11 cellular contexts compared by ENCODE assay signal in the genomic region with DNA sequence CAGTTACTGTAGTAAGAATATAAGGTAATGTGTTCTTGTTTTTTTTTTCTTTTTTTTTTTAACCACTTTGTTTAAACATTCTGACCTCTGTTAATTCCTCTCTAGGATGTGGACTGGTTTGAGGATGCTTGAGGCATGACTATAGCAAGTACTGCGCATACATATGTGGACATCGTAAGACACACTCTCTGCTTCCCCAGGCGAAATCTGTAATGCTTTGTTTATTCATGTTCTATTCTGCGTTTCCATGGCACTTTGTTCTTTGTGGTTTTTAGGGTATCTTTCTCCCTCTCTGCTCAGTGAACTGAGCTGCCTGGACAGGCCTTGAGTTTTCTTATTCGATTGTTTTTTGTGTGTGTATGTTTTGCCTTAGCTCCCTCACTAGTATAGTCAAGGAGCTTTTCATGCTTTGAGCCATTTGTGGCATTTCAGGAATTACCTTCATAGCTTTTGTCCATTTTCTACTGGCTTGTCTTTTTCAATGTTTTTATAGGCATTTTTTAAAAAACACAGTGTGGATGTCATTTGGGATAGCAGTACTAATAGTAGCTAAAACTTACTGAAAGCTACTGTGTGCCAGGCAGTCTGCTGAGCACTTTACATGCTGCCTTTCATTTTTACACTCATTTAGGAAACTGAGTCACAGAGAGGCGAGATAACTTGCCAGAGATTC. TPM values are rescaled to one million over a fixed set of nuclear protein-coding genes. Genes with fewer than 3 reads are reported as not detected.
DNase-seq lines count a peak whose midpoint lies in the region; ATAC-seq and TF ChIP-seq lines count a peak whose summit lies in the region.
"Had no signal": no experiment of that assay in that cellular context is flagged by ENCODE, and none has a peak within 500 bp of the region (broad histone marks: within the 10 kb centered on the region; RNA-seq: fewer than 3 reads in every experiment).

No MANE protein-coding gene starts in this region.

- no peaks in the 10 kb centered on the region for H3K9me3 ChIP-seq in right cardiac atrium (ENCODE audit: control insufficient read depth, low read length)
- H3K9me3 ChIP-seq: colonic mucosa had no signal

- H3K36me3 Mint-ChIP-seq in activated naive CD8-positive, alpha-beta T cell, result no peaks in the 10 kb centered on the region
- no peaks in the 10 kb centered on the region for H3K36me3 Mint-ChIP-seq in activated naive CD8-positive, alpha-beta T cell treated with anti-CD3 and anti-CD28 coated beads, Interleukin-2, amount 50 U/mL, for 24 hours (ENCODE audit: low read depth)
- H3K36me3 Mint-ChIP-seq: CD4-positive, CD25-positive, alpha-beta regulatory T cell had no signal

- no peaks in the 10 kb centered on the region for H3K9me3 Mint-ChIP-seq in activated naive CD8-positive, alpha-beta T cell (ENCODE audit: low read depth)
- peaks cover 2% of the 10 kb centered on the region for H3K9me3 Mint-ChIP-seq in activated naive CD8-positive, alpha-beta T cell treated with anti-CD3 and anti-CD28 coated beads, Interleukin-2, amount 50 U/mL, for 24 hours
- H3K9me3 Mint-ChIP-seq: CD4-positive, CD25-positive, alpha-beta regulatory T cell had no signal

- DNase-seq in activated naive CD8-positive, alpha-beta T cell treated with anti-CD3 and anti-CD28 coated beads, Interleukin-2, amount 50 U/mL, for 24 hours, result no peak
- DNase-seq in astrocyte of the spinal cord (ENCODE audit: low read depth, low spot score), result peak; percentile 99
- peak; percentile 98 for DNase-seq in kidney epithelial cell (ENCODE audit: low read depth)
- no peak for DNase-seq in activated naive CD4-positive, alpha-beta T cell (lab: John Stamatoyannopoulos, UW)
- no peak for DNase-seq in right cardiac atrium
- no peak for DNase-seq in left ventricle myocardium superior
- DNase-seq: CD4-positive, CD25-positive, alpha-beta regulatory T cell; stimulated activated naive CD4-positive, alpha-beta T cell treated with Interleukin-2 at 50 U/mL for 16 hours had no signal

- H3K4me1 Mint-ChIP-seq in activated naive CD8-positive, alpha-beta T cell (ENCODE audit: low read depth), result peaks cover 6% of the 10 kb centered on the region
- H3K4me1 Mint-ChIP-seq in activated naive CD8-positive, alpha-beta T cell treated with anti-CD3 and anti-CD28 coated beads, Interleukin-2, amount 50 U/mL, for 24 hours, result peaks cover 11% of the 10 kb centered on the region

- ATAC-seq in activated naive CD8-positive, alpha-beta T cell treated with anti-CD3 and anti-CD28 coated beads, Interleukin-2, amount 50 U/mL, for 24 hours, result no peak
- ATAC-seq in HG03460 (IDR thresholded peaks at IDR 0.05; ENCODE audit: unreplicated experiment), result no peak
- ATAC-seq in right cardiac atrium, result no peak
- ATAC-seq in left ventricle myocardium superior, result no peak

- peak overlapping the region; percentile 82 for H3K4me3 Mint-ChIP-seq in activated naive CD8-positive, alpha-beta T cell
- H3K4me3 Mint-ChIP-seq in activated naive CD8-positive, alpha-beta T cell treated with anti-CD3 and anti-CD28 coated beads, Interleukin-2, amount 50 U/mL, for 24 hours, result no peak overlapping the region

- no peaks in the 10 kb centered on the region for H3K36me3 ChIP-seq in kidney epithelial cell (ENCODE audit: control insufficient read depth, insufficient read depth, low read length)
- H3K36me3 ChIP-seq: colonic mucosa had no signal

- H3K27ac ChIP-seq in right cardiac atrium (ENCODE audit: low read length), result no peak overlapping the region
- H3K27ac ChIP-seq: colonic mucosa had no signal

- intact Hi-C loops in right cardiac atrium (cut with DNase I), result loop anchor here in 2 of 4 donors (2.0 to 10.0 kb wide), 2 partner anchors 63 to 105 kb away; no protein-coding TSS in a partner anchor
- intact Hi-C loops in left ventricle myocardium superior (cut with micrococcal nuclease), result no loop called here

- 84% methylated on average over 6 of the region's 6 CpGs for WGBS in right cardiac atrium

- in situ Hi-C loops in astrocyte of the spinal cord (cut with HindIII; ENCODE audit: low sequenced_read_pairs), result no loop called here

- H3K27me3 ChIP-seq in kidney epithelial cell (ENCODE audit: control insufficient read depth, insufficient read depth, low read length), result no peaks in the 10 kb centered on the region
- no peaks in the 10 kb centered on the region for H3K27me3 ChIP-seq in right cardiac atrium (ENCODE audit: control insufficient read depth, insufficient read depth)
- H3K27me3 ChIP-seq: colonic mucosa had no signal

- no peak overlapping the region for H3K27ac Mint-ChIP-seq in activated naive CD8-positive, alpha-beta T cell
- H3K27ac Mint-ChIP-seq in activated naive CD8-positive, alpha-beta T cell treated with anti-CD3 and anti-CD28 coated beads, Interleukin-2, amount 50 U/mL, for 24 hours, result no peak overlapping the region
- H3K27ac Mint-ChIP-seq: CD4-positive, CD25-positive, alpha-beta regulatory T cell had no signal

- H3K27me3 Mint-ChIP-seq in activated naive CD8-positive, alpha-beta T cell, result peaks cover 37% of the 10 kb centered on the region
- H3K27me3 Mint-ChIP-seq in activated naive CD8-positive, alpha-beta T cell treated with anti-CD3 and anti-CD28 coated beads, Interleukin-2, amount 50 U/mL, for 24 hours, result peaks cover 51% of the 10 kb centered on the region

- no peak for TF ChIP-seq CTCF in astrocyte of the spinal cord (IDR thresholded peaks at IDR 0.05; ENCODE audit: low read depth, low read length)
- TF ChIP-seq CTCF in kidney epithelial cell (IDR thresholded peaks at IDR 0.05; ENCODE audit: insufficient read depth, low read length, poor library complexity, severe bottlenecking), result no peak

- H3K4me1 ChIP-seq in right cardiac atrium (ENCODE audit: control insufficient read depth, insufficient read depth, low read length), result peaks cover 2% of the 10 kb centered on the region

- H3K4me3 ChIP-seq in astrocyte of the spinal cord (ENCODE audit: low read depth, low read length) (no peak overlapping the region), kidney epithelial cell (ENCODE audit: low read depth, low read length) (no peak overlapping the region), right cardiac atrium (ENCODE audit: low read length) (no peak overlapping the region)

RNA-seq across cellular contexts. Expression of a gene that starts 1.9 kb away (rescaled TPM):
- total RNA-seq in kidney epithelial cell, result 115 and 119 TPM in 2 replicates
- 10 to 100 TPM; 18.4 to 32.0 (median 21.6) TPM for total RNA-seq in right cardiac atrium
- polyA plus RNA-seq in right cardiac atrium, result 12.3 TPM
- 8.3 TPM for total RNA-seq in left ventricle myocardium superior
- polyA plus RNA-seq: CD4-positive, CD25-positive, alpha-beta regulatory T cell had no signal

Comparison
In these comparisons a context has a peak if more than half of its experiments do, and no peak if none do; other contexts are left out.
1. DNase-seq: peak in astrocyte of the spinal cord (single experiment) and kidney epithelial cell (single experiment); none in activated naive CD8-positive, alpha-beta T cell treated with anti-CD3 and anti-CD28 coated beads, Interleukin-2, amount 50 U/mL, for 24 hours (single experiment), activated naive CD4-positive, alpha-beta T cell (0 of 4), right cardiac atrium (0 of 3) and left ventricle myocardium superior (single experiment).